ENCODE assay signal across 16 cellular contexts in the genomic region with DNA sequence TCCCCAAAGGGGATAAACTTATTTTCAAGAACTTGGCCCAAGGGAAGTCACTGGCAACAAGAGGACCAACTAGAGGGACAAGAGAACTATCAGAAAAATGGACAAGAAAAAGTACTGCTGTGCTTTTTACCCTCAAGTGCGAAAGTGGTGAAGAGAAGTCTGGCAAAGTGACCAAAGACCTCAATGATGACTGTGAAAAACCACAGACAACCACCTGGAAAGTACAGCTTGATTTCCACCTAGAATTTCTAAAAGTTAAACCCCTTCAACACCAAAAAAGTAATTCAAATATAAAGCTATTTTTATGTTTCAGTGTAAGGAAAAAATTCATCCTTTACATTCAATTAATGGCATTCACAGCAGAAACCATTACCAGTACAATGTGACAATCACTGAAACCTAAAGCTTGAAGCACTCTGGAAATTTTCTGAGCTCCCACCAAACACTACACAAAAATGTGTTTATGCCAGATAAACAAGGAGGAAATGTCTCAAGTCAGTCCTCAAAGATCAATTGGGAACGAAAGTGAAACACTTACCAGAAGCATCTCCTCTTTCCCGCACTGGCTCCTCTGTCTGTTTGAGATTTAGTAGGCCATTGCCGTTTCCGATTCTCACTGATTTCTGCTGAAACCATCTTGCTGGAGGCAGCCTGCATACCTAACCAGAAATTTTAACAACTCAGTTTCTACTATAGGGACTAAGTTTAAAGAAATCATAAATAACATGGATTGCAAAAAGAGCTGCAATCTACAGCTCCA. TPM values are rescaled to one million over a fixed set of nuclear protein-coding genes. Genes with fewer than 3 reads are reported as not detected.
DNase-seq lines count a peak whose midpoint lies in the region; ATAC-seq and TF ChIP-seq lines count a peak whose summit lies in the region.
"Had no signal": no experiment of that assay in that cellular context is flagged by ENCODE, and none has a peak within 500 bp of the region (broad histone marks: within the 10 kb centered on the region; RNA-seq: fewer than 3 reads in every experiment).

No MANE protein-coding gene starts in this region.

- H3K9ac ChIP-seq in BLaER1: no peak overlapping the region; the same call in 1 of the 2 replicates

- no peak for TF ChIP-seq POLR2A in esophagus squamous epithelium (IDR thresholded peaks at IDR 0.05)

- H4K20me1 ChIP-seq in BLaER1: peaks cover 74% of the 10 kb centered on the region

- peak overlapping the region; percentile 81 for H3K27ac Mint-ChIP-seq in activated naive CD8-positive, alpha-beta T cell treated with anti-CD3 and anti-CD28 coated beads, Interleukin-2, amount 10 ng/mL, durations not matched to agents 7 days and 5 days
- H3K27ac Mint-ChIP-seq: WTC11 had no signal

- H3K4me1 ChIP-seq in BLaER1: peaks cover 33% of the 10 kb centered on the region
- H3K4me1 ChIP-seq in esophagus squamous epithelium: peaks cover 0 to 15% (median 0%) of the 10 kb centered on the region in 3 donors

- POLR2A ChIA-PET in activated naive CD8-positive, alpha-beta T cell treated with anti-CD3 and anti-CD28 coated beads, Interleukin-2, amount 10 ng/mL, durations not matched to agents 7 days and 5 days (lab: Charles Lee): interaction anchor here (1.4 to 2.0 kb wide), 2 partner anchors 9 to 72 kb away, joined by 6 to 15 read pairs; a partner anchor contains a TSS

- no peaks in the 10 kb centered on the region for H3K27me3 Mint-ChIP-seq in activated naive CD8-positive, alpha-beta T cell treated with anti-CD3 and anti-CD28 coated beads, Interleukin-2, amount 10 ng/mL, durations not matched to agents 7 days and 5 days

- peak overlapping the region; percentile 22 for H3K4me3 Mint-ChIP-seq in activated naive CD8-positive, alpha-beta T cell treated with anti-CD3 and anti-CD28 coated beads, Interleukin-2, amount 10 ng/mL, durations not matched to agents 7 days and 5 days
- H3K4me3 Mint-ChIP-seq: WTC11 had no signal

- in situ Hi-C loops in G401 (cut with HindIII; ENCODE audit: low sequenced_read_pairs): no loop called here

- ATAC-seq in GM21423 (IDR thresholded peaks at IDR 0.05; ENCODE audit: unreplicated experiment): peak; percentile 68
- ATAC-seq in activated naive CD8-positive, alpha-beta T cell treated with anti-CD3 and anti-CD28 coated beads, Interleukin-2, amount 10 ng/mL, durations not matched to agents 7 days and 5 days (ENCODE audit: low read depth): peak; percentile 44
- ATAC-seq in GM18870 (IDR thresholded peaks at IDR 0.05; ENCODE audit: unreplicated experiment): no peak
- ATAC-seq: WTC11 had no signal

- no peaks in the 10 kb centered on the region for H3K9me3 Mint-ChIP-seq in activated naive CD8-positive, alpha-beta T cell treated with anti-CD3 and anti-CD28 coated beads, Interleukin-2, amount 10 ng/mL, durations not matched to agents 7 days and 5 days
- H3K9me3 Mint-ChIP-seq: WTC11 had no signal

- H3K4me3 ChIP-seq in BLaER1 (no peak overlapping the region), esophagus squamous epithelium (no peak overlapping the region)
- H3K4me3 ChIP-seq: vagina had no signal

- H3K4me2 ChIP-seq in BLaER1: peak overlapping the region; percentile 36

- 76 to 81% methylated on average over 5 of the region's 5 CpGs for WGBS in esophagus squamous epithelium, 2 donors

- H3K27me3 ChIP-seq in BLaER1: no peaks in the 10 kb centered on the region
- H3K27me3 ChIP-seq in esophagus squamous epithelium: no peaks in the 10 kb centered on the region
- H3K27me3 ChIP-seq: vagina had no signal

- H3K9me3 ChIP-seq in BLaER1: no peaks in the 10 kb centered on the region
- H3K9me3 ChIP-seq in KOPT-K1 (ENCODE audit: insufficient read depth, low read length, poor library complexity, severe bottlenecking): no peaks in the 10 kb centered on the region
- no peaks in the 10 kb centered on the region for H3K9me3 ChIP-seq in esophagus squamous epithelium
- H3K9me3 ChIP-seq: vagina had no signal

- peaks cover 37% of the 10 kb centered on the region for H3K36me3 Mint-ChIP-seq in activated naive CD8-positive, alpha-beta T cell treated with anti-CD3 and anti-CD28 coated beads, Interleukin-2, amount 10 ng/mL, durations not matched to agents 7 days and 5 days

- peaks cover 96% of the 10 kb centered on the region for H3K36me3 ChIP-seq in BLaER1
- H3K36me3 ChIP-seq in KOPT-K1 (ENCODE audit: insufficient read depth, low read length): peaks cover 99% of the 10 kb centered on the region
- H3K36me3 ChIP-seq in esophagus squamous epithelium: peaks cover 16 to 96% (median 33%) of the 10 kb centered on the region in 3 donors

- H3K27ac ChIP-seq in BLaER1 (no peak overlapping the region), KOPT-K1 (ENCODE audit: low read depth, low read length, poor library complexity, severe bottlenecking) (peak overlapping the region; percentile 57), esophagus squamous epithelium (no peak overlapping the region)
- H3K27ac ChIP-seq: vagina had no signal

- TF ChIP-seq CTCF in esophagus squamous epithelium (IDR thresholded peaks at IDR 0.05): no peak

- intact Hi-C loops in esophagus squamous epithelium (cut with DNase I): loop anchor here (10.0 kb wide), 1 partner anchor 74 kb away; a partner anchor contains a TSS

- DNase-seq in activated naive CD8-positive, alpha-beta T cell treated with anti-CD3 and anti-CD28 coated beads, Interleukin-2, amount 10 ng/mL, durations not matched to agents 7 days and 5 days: no peak
- DNase-seq in COLO829 (ENCODE audit: low spot score): no peak
- DNase-seq in esophagus squamous epithelium (lab: John Stamatoyannopoulos, UW): no peak
- no peak for DNase-seq in G401 (ENCODE audit: low spot score)
- DNase-seq: mesendoderm; NCI-H524 treated with DMSO at 0.1 percent for 48 hours; posterior cingulate gyrus; Right ventricle myocardium superior; stimulated activated CD8-positive, alpha-beta memory T cell treated with anti-CD3 and anti-CD28 coated beads, Interleukin-4, amount 100 ng/mL, for 48 hours had no signal

- H3K4me1 Mint-ChIP-seq in activated naive CD8-positive, alpha-beta T cell treated with anti-CD3 and anti-CD28 coated beads, Interleukin-2, amount 10 ng/mL, durations not matched to agents 7 days and 5 days: peaks cover 29% of the 10 kb centered on the region
- H3K4me1 Mint-ChIP-seq: WTC11 had no signal

RNA-seq across cellular contexts. Expression of a gene that starts 8.3 kb away (rescaled TPM):
- total RNA-seq in activated naive CD8-positive, alpha-beta T cell treated with anti-CD3 and anti-CD28 coated beads, Interleukin-2, amount 10 ng/mL, durations not matched to agents 7 days and 5 days: 10 to 100 TPM; 17.2 to 18.5 TPM
- total RNA-seq in esophagus squamous epithelium: 10 to 100 TPM; 10.5 to 18.7 (median 14.1) TPM
- 13.5 and 22.1 TPM in 2 replicates for total RNA-seq in G401 (2014; rRNA removed; shearing (Covaris generic))

RNA-seq across cellular contexts. Expression of a gene that starts 49.9 kb away (rescaled TPM):
- total RNA-seq in activated naive CD8-positive, alpha-beta T cell treated with anti-CD3 and anti-CD28 coated beads, Interleukin-2, amount 10 ng/mL, durations not matched to agents 7 days and 5 days: not detected
- total RNA-seq in esophagus squamous epithelium: not detected
- not detected in 2 replicates for total RNA-seq in G401 (2014; rRNA removed; shearing (Covaris generic))
- total RNA-seq: fibroblast of lung had no signal
